9 cellular contexts compared by ENCODE assay signal in genomic region chr22:42376721-42377177, GRCh38. TPM values are rescaled to one million over a fixed set of nuclear protein-coding genes. Genes with fewer than 3 reads are reported as not detected.
A peak's percentile ranks its signal among the peaks of the same experiment; 100 is the strongest.
DNase-seq lines count a peak whose midpoint lies in the region; ATAC-seq lines count a peak whose summit lies in the region.
"Had no signal": no experiment of that assay in that cellular context is flagged by ENCODE, and none has a peak within 500 bp of the region (broad histone marks: within the 10 kb centered on the region; RNA-seq: fewer than 3 reads in every experiment).

No MANE protein-coding gene starts in this region.

- no peaks in the 10 kb centered on the region for H3K36me3 ChIP-seq in subcutaneous abdominal adipose tissue (ENCODE audit: control insufficient read depth in 5 of 5, insufficient read depth in 5 of 5, low read length in 5 of 5)

- intact Hi-C loops in left cardiac atrium (cut with DNase I), result no loop called here

- DNase-seq in HK-2 (ENCODE audit: unreplicated experiment), result peak; percentile 52
- DNase-seq in SHP77 treated with DMSO at 0.1 percent for 48 hours (lab: John Stamatoyannopoulos, UW), result peak; percentile 78
- DNase-seq in left cardiac atrium, result peak; percentile 75
- no peak for DNase-seq in activated T-cell treated with anti-CD3 and anti-CD28 coated beads for 4 hours
- DNase-seq in stimulated activated CD4-positive, alpha-beta T cell treated with anti-CD3 and anti-CD28 coated beads, Interleukin-15, amount 100 ng/mL, for 24 hours, result no peak
- DNase-seq in stimulated activated CD4-positive, alpha-beta T cell treated with anti-CD3 and anti-CD28 coated beads, Interleukin-1b, Interleukin-23, amount 100 ng/mL, for 48 hours, result no peak

- peak; percentile 74 to 89 for ATAC-seq in left cardiac atrium
- ATAC-seq in GM21717 (IDR thresholded peaks at IDR 0.05; ENCODE audit: unreplicated experiment), result no peak

- no peak overlapping the region for H3K4me3 ChIP-seq in subcutaneous abdominal adipose tissue (ENCODE audit: low read depth in 1 of 5, low read length in 5 of 5)

- H3K4me1 ChIP-seq in subcutaneous abdominal adipose tissue (ENCODE audit: control insufficient read depth in 5 of 5, insufficient read depth in 5 of 5, low read length in 5 of 5), result peaks cover 2 to 28% (median 18%) of the 10 kb centered on the region in 5 donors
- H3K4me1 ChIP-seq: parathyroid adenoma had no signal

- peak overlapping the region; percentile 50 for H3K27ac ChIP-seq in subcutaneous abdominal adipose tissue (ENCODE audit: low read depth, low read length)
- H3K27ac ChIP-seq: parathyroid adenoma had no signal

- peak overlapping the region in 1 of 5 donors; percentile 35 for H3K9ac ChIP-seq in subcutaneous abdominal adipose tissue (ENCODE audit: low read length in 5 of 5)
- H3K9ac ChIP-seq: parathyroid adenoma had no signal

- H3K27me3 ChIP-seq in subcutaneous abdominal adipose tissue (ENCODE audit: control insufficient read depth in 5 of 5, insufficient read depth in 4 of 5, low read length in 5 of 5), result no peaks in the 10 kb centered on the region

- H3K9me3 ChIP-seq in subcutaneous abdominal adipose tissue (ENCODE audit: control insufficient read depth in 5 of 5, low read length in 5 of 5), result no peaks in the 10 kb centered on the region

RNA-seq across cellular contexts. Expression of gene NFAM1, which starts 55.5 kb away (rescaled TPM):
- total RNA-seq in left cardiac atrium, result 1 to 10 TPM; 2.6 to 5.1 TPM

Comparison
In these comparisons a context has a peak if more than half of its experiments do, and no peak if none do; other contexts are left out.
1. DNase-seq: peak in HK-2 (single experiment), SHP77 treated with DMSO at 0.1 percent for 48 hours (single experiment) and left cardiac atrium (single experiment); none in activated T-cell treated with anti-CD3 and anti-CD28 coated beads for 4 hours (single experiment), stimulated activated CD4-positive, alpha-beta T cell treated with anti-CD3 and anti-CD28 coated beads, Interleukin-15, amount 100 ng/mL, for 24 hours (single experiment) and stimulated activated CD4-positive, alpha-beta T cell treated with anti-CD3 and anti-CD28 coated beads, Interleukin-1b, Interleukin-23, amount 100 ng/mL, for 48 hours (single experiment).